ENCODE assay signal across 16 cellular contexts in genomic region chr2:227488045-227488444, GRCh38.
"Had no signal": no experiment of that assay in that cellular context is flagged by ENCODE, and none has a peak within 500 bp of the region (broad histone marks: within the 10 kb centered on the region; RNA-seq: fewer than 3 reads in every experiment).

No MANE protein-coding gene starts in this region.

- H3K4me1 Mint-ChIP-seq: nephron progenitor cell had no signal

- DNase-seq: activated CD4-positive, CD25-positive, alpha-beta regulatory T cell treated with anti-CD3 and anti-CD28 coated beads, Interleukin-2, amount 50 U/mL, for 72 hours; activated CD8-positive, alpha-beta memory T cell treated with anti-CD3 and anti-CD28 coated beads for 24 hours; activated effector memory CD4-positive, alpha-beta T cell treated with anti-CD3 and anti-CD28 coated beads, Interleukin-2, amount 50 U/mL, for 16 hours; adrenal gland; gastrocnemius medialis; heart left ventricle; immature natural killer cell; mesenchymal stem cell; nephron progenitor cell; right cardiac atrium; SK-N-SH; small intestine; substantia nigra; T-cell; T-helper 9 cell had no signal

- H3K4me3 Mint-ChIP-seq: immature natural killer cell, nephron progenitor cell, T-cell had no signal

- H3K27me3 Mint-ChIP-seq: progenitor cell of endocrine pancreas, T-cell had no signal

- H3K27ac Mint-ChIP-seq: immature natural killer cell, nephron progenitor cell, progenitor cell of endocrine pancreas, T-cell had no signal

- ATAC-seq: gastrocnemius medialis, heart left ventricle, right cardiac atrium, T-cell had no signal

- FAIRE-seq: small intestine had no signal

- H3K9me3 Mint-ChIP-seq: T-cell had no signal
